20 cellular contexts compared by ENCODE assay signal in genomic region chr19:12180377-12180776, GRCh38. TPM values are rescaled to one million over a fixed set of nuclear protein-coding genes. Genes with fewer than 3 reads are reported as not detected.
DNase-seq lines count a peak whose midpoint lies in the region; ATAC-seq, FAIRE-seq and TF ChIP-seq lines count a peak whose summit lies in the region.
"Had no signal": no experiment of that assay in that cellular context is flagged by ENCODE, and none has a peak within 500 bp of the region (broad histone marks: within the 10 kb centered on the region; RNA-seq: fewer than 3 reads in every experiment).

No MANE protein-coding gene starts in this region.

- FAIRE-seq in HepG2 (lab: Jason Lieb, UNC): no peak
- FAIRE-seq: A204.1, GM12891, GM19239 had no signal

- no peaks in the 10 kb centered on the region for H3K27me3 Mint-ChIP-seq in immature natural killer cell (ENCODE audit: low read depth in 3 of 3)

- no peak for TF ChIP-seq EP300 in HepG2 (IDR thresholded peaks at IDR 0.05; ENCODE audit: low read depth in 2 of 2, low read length in 2 of 2)
- no peak for TF ChIP-seq EP300 in HepG2 (CRISPR knock-in tag; IDR thresholded peaks at IDR 0.05; ENCODE audit: borderline replicate concordance)

- peak overlapping the region; percentile 70 to 81 (median 72) for H3K4me3 Mint-ChIP-seq in immature natural killer cell
- H3K4me3 Mint-ChIP-seq: CD8-positive, alpha-beta T cell had no signal

- peaks cover 29 to 44% (median 30%) of the 10 kb centered on the region in 3 donors for H3K36me3 Mint-ChIP-seq in immature natural killer cell

- peaks cover 0 to 28% (median 16%) of the 10 kb centered on the region in 4 donors for H3K36me3 ChIP-seq in liver (ENCODE audit: control insufficient read depth in 4 of 4, insufficient read depth in 3 of 4, low read depth in 1 of 4, low read length in 3 of 4)
- H3K36me3 ChIP-seq in HepG2 (replicated peaks in 1 of 2; ENCODE audit: control insufficient read depth in 1 of 2, insufficient read depth in 2 of 2, low read length in 2 of 2): peaks cover 0 to 3% of the 10 kb centered on the region in 2 experiments; a peak in 2 of 5 replicates
- H3K36me3 ChIP-seq in Panc1 (ENCODE audit: control insufficient read depth, insufficient read depth, low read length): no peaks in the 10 kb centered on the region
- H3K36me3 ChIP-seq: HAP-1 had no signal

- in situ Hi-C loops in HepG2 (cut with HindIII; ENCODE audit: extremely low pct_ligation_motif_present, low pct_unique_long_range_greater_than_20kb) (no loop called here), Panc1 (cut with HindIII; ENCODE audit: low pct_unique_long_range_greater_than_20kb, low sequenced_read_pairs) (no loop called here)

- H3K4me1 Mint-ChIP-seq in immature natural killer cell: peaks cover 63 to 83% of the 10 kb centered on the region in 2 donors

- POLR2A ChIA-PET in HepG2 (lab: Yijun Ruan, JAX): no interaction called here
- POLR2A ChIA-PET in Panc1 (lab: Charles Lee): interaction anchor here (0.7 kb wide), 1 partner anchor 508 kb away, joined by 4 read pairs; the partner anchor contains the start of gene GNG14

- H3K27ac ChIP-seq in liver (ENCODE audit: low read depth in 1 of 2, low read length in 2 of 2) (no peak overlapping the region), HepG2 (ENCODE audit: extremely low read length, insufficient read depth, low read length) (no peak overlapping the region), Panc1 (ENCODE audit: low read length) (no peak overlapping the region)
- H3K27ac ChIP-seq: GM23248, HL-60 had no signal

- no peak for TF ChIP-seq CTCF in liver (IDR thresholded peaks at IDR 0.05; ENCODE audit: low read depth, low read length, missing input control)
- TF ChIP-seq CTCF in HepG2 (CRISPR knock-in tag; IDR thresholded peaks at IDR 0.05): no peak
- TF ChIP-seq CTCF in Panc1 (IDR thresholded peaks at IDR 0.05): no peak

- intact Hi-C loops in HepG2 (cut with micrococcal nuclease; ENCODE audit: unreplicated experiment): no loop called here
- intact Hi-C loops in Panc1 (cut with micrococcal nuclease; ENCODE audit: unreplicated experiment): no loop called here

- DNase-seq in HepG2 (ENCODE audit: low spot score): no peak
- no peak for DNase-seq in Panc1 (ENCODE audit: low read depth, low spot score)
- DNase-seq in immature natural killer cell: peak; percentile 26 to 49 (median 44)
- DNase-seq in activated CD4-positive, alpha-beta T cell treated with anti-CD3 and anti-CD28 coated beads, Interleukin-2, amount 50 U/mL, for 4 hours: no peak
- no peak for DNase-seq in SW480 (ENCODE audit: low spot score)
- no peak for DNase-seq in DMS79 treated with DMSO at 0.1 percent for 48 hours (lab: John Stamatoyannopoulos, UW)
- DNase-seq: ACHN; Calu3; CD8-positive, alpha-beta T cell; DND-41; EL; GM23248; IMR-90 had no signal

- H3K4me1 ChIP-seq in liver (ENCODE audit: control insufficient read depth in 4 of 4, insufficient read depth in 4 of 4, low read length in 3 of 4): no peaks in the 10 kb centered on the region
- peaks cover 10% of the 10 kb centered on the region for H3K4me1 ChIP-seq in HepG2 (ENCODE audit: insufficient read depth, low read length)
- no peaks in the 10 kb centered on the region for H3K4me1 ChIP-seq in Panc1 (ENCODE audit: control insufficient read depth, insufficient read depth, low read length)
- H3K4me1 ChIP-seq: HAP-1 had no signal

- H3K4me3 ChIP-seq in liver (ENCODE audit: low read depth in 1 of 3, low read length in 3 of 3) (peak overlapping the region in 2 of 3 donors; percentile 15 to 47), HepG2 (replicated peaks in 1 of 3; ENCODE audit: insufficient read depth in 1 of 3, low read depth in 2 of 3, low read length in 3 of 3) (no peak overlapping the region), Panc1 (ENCODE audit: low read depth in 2 of 2, low read length in 2 of 2) (no peak overlapping the region)
- H3K4me3 ChIP-seq: GM23248, HAP-1, K562 had no signal

- TF ChIP-seq POLR2A in HepG2 (IDR thresholded peaks at IDR 0.05; ENCODE audit: insufficient read depth in 1 of 2, low read depth in 2 of 2, low read length in 2 of 2): no peak

- no peaks in the 10 kb centered on the region for H4K20me1 ChIP-seq in HepG2 (ENCODE audit: insufficient read depth, low read length)

- H3K9ac ChIP-seq in liver (ENCODE audit: low read depth in 1 of 2, low read length in 2 of 2) (no peak overlapping the region), HepG2 (ENCODE audit: insufficient read depth, low read depth, low read length) (no peak overlapping the region)
- H3K9ac ChIP-seq: GM23248 had no signal

- peaks cover 26 to 55% (median 38%) of the 10 kb centered on the region in 4 donors for H3K9me3 ChIP-seq in liver (ENCODE audit: control insufficient read depth in 4 of 4, low read length in 3 of 4)
- peaks cover 10% of the 10 kb centered on the region; the same call in 1 of the 2 replicates for H3K9me3 ChIP-seq in HepG2 (ENCODE audit: low read length)
- peaks cover 22% of the 10 kb centered on the region; the same call in 1 of the 2 replicates for H3K9me3 ChIP-seq in Panc1 (ENCODE audit: control insufficient read depth, insufficient read depth, low read depth, low read length)

- H3K4me2 ChIP-seq in HepG2 (ENCODE audit: low read depth, low read length): no peak overlapping the region

- H2AFZ ChIP-seq in HepG2 (ENCODE audit: low read length): no peak overlapping the region
- H2AFZ ChIP-seq: GM23248 had no signal

- no peak for ATAC-seq in HepG2
- no peak for ATAC-seq in Panc1
- ATAC-seq: CD8-positive, alpha-beta T cell; K562 had no signal

- H3K27ac Mint-ChIP-seq in immature natural killer cell: peak overlapping the region; percentile 61 to 90 (median 82)
- H3K27ac Mint-ChIP-seq: CD8-positive, alpha-beta T cell had no signal

- CTCF ChIA-PET in HepG2 (lab: Yijun Ruan, JAX; ENCODE audit: low intra/inter-chr PET ratio, low total read pairs) (no interaction called here), Panc1 (lab: Charles Lee) (interaction anchor here (0.6 kb wide), 1 partner anchor 16 kb away, joined by 3 read pairs; no protein-coding TSS in a partner anchor)

- H3K27me3 ChIP-seq in liver (ENCODE audit: control insufficient read depth in 4 of 4, insufficient read depth in 4 of 4, low read length in 3 of 4): no peaks in the 10 kb centered on the region
- H3K27me3 ChIP-seq in HepG2 (ENCODE audit: control insufficient read depth in 1 of 2, insufficient read depth in 2 of 2, low read length in 2 of 2): no peaks in the 10 kb centered on the region
- no peaks in the 10 kb centered on the region for H3K27me3 ChIP-seq in Panc1 (ENCODE audit: control insufficient read depth, insufficient read depth, low read length)

- H3K79me2 ChIP-seq in HepG2 (ENCODE audit: insufficient read depth, low read length): peaks cover 21% of the 10 kb centered on the region

- no TSS peak for BruUV-seq in HepG2 (replicated peaks; lab: Mats Ljungman, UMichigan)
- TSS peak; percentile 21 for BruUV-seq in Panc1 (replicated peaks; lab: Mats Ljungman, UMichigan)

- TF ChIP-seq RAD21 in liver (IDR thresholded peaks at IDR 0.05): no peak
- TF ChIP-seq RAD21 in HepG2 (CRISPR knock-in tag; IDR thresholded peaks at IDR 0.05): no peak

- 95% methylated on average over 3 of the region's 3 CpGs for WGBS in liver
- WGBS in HepG2 (ENCODE audit: low lambda C conversion rate): 97% methylated on average over 3 of the region's 3 CpGs

- H3K9me3 Mint-ChIP-seq in immature natural killer cell: peaks cover 0 to 31% (median 6%) of the 10 kb centered on the region in 6 donors

RNA-seq across cellular contexts. Expression of gene ZNF136, which starts 17.5 kb away (rescaled TPM):
- total RNA-seq in liver (1 to 10 TPM; 4.5 to 5.8 TPM), HepG2 (2016; rRNA removed; fragmentation: Illumina TruSeq; extraction: Trizol) (10.2 and 16.6 TPM in 2 replicates), Panc1 (2021; ENCODE audit: unreplicated experiment) (4.6 TPM)
- polyA plus RNA-seq in liver (1 to 10 TPM in 1 of 2 donors, under 1 TPM in 1; 0.92 to 2.1 TPM), HepG2 (2011; rRNA removed) (1.8 and 2.5 TPM in 2 replicates), immature natural killer cell (10 to 100 TPM; 15.1 to 20.1 (median 18.6) TPM)
- 0.91 and 1.9 TPM in 2 replicates for total RNA-seq in HepG2 (2016; cell fraction: cytosol; rRNA removed; fragmentation: Illumina TruSeq; extraction: Trizol; ENCODE audit: low read depth)
- total RNA-seq in HepG2 (2016; cell fraction: insoluble cytoplasmic fraction; rRNA removed; fragmentation: Illumina TruSeq; extraction: Trizol): 9.2 and 18.5 TPM in 2 replicates
- total RNA-seq in HepG2 (2016; cell fraction: membrane; rRNA removed; fragmentation: Illumina TruSeq; extraction: Trizol): 4.5 and 5.0 TPM in 2 replicates
- total RNA-seq in HepG2 (2016; cell fraction: nucleus; rRNA removed; fragmentation: Illumina TruSeq; extraction: Trizol): 8.1 and 11.9 TPM in 2 replicates
- polyA plus RNA-seq in HepG2 (2011; cell fraction: cytosol; rRNA removed): 0.97 and 1.4 TPM in 2 replicates
- 1.2 and 1.5 TPM in 2 replicates for polyA plus RNA-seq in HepG2 (2011; cell fraction: nucleus; rRNA removed)
- 2.4 and 4.4 TPM in 2 replicates for polyA plus RNA-seq in HepG2 (2012)
- 0.11 and 0.18 TPM in 2 replicates for polyA plus RNA-seq in HepG2 (2016; cell fraction: cytosol; fragmentation: Illumina TruSeq; extraction: Trizol; ENCODE audit: low read depth)
- polyA plus RNA-seq in HepG2 (2016; cell fraction: insoluble cytoplasmic fraction; fragmentation: Illumina TruSeq; extraction: Trizol; ENCODE audit: low read depth): 6.4 and 8.7 TPM in 2 replicates
- polyA plus RNA-seq in HepG2 (2016; cell fraction: membrane; fragmentation: Illumina TruSeq; extraction: Trizol; ENCODE audit: low read depth): 0.77 and 0.81 TPM in 2 replicates
- 7.5 and 9.6 TPM in 2 replicates for polyA plus RNA-seq in HepG2 (2016; cell fraction: nucleus; fragmentation: Illumina TruSeq; extraction: Trizol; ENCODE audit: insufficient read depth, low read depth)
- 1.7 and 2.6 TPM in 2 replicates for polyA minus RNA-seq in HepG2 (2011; rRNA and poly(A)+ RNA removed; ENCODE audit: low replicate concordance)
- 4.0 and 4.6 TPM in 2 replicates for polyA minus RNA-seq in HepG2 (2011; cell fraction: cytosol; rRNA and poly(A)+ RNA removed)
- 12.9 and 13.3 TPM in 2 replicates for polyA minus RNA-seq in HepG2 (2011; cell fraction: nucleus; rRNA and poly(A)+ RNA removed)
- 4.2 TPM for polyA plus RNA-seq in Panc1 (2012; ENCODE audit: insufficient read length)

RNA-seq across cellular contexts. Expression of gene ZNF625, which starts 23.8 kb away (rescaled TPM):
- 1 to 10 TPM; 2.5 to 3.8 TPM for total RNA-seq in liver
- under 1 TPM in 1 of 2 donors, not detected in 1; 0.20 TPM for polyA plus RNA-seq in liver
- 12.2 and 17.7 TPM in 2 replicates for total RNA-seq in HepG2 (2016; rRNA removed; fragmentation: Illumina TruSeq; extraction: Trizol)
- total RNA-seq in HepG2 (2016; cell fraction: cytosol; rRNA removed; fragmentation: Illumina TruSeq; extraction: Trizol; ENCODE audit: low read depth): 4.0 and 5.6 TPM in 2 replicates
- total RNA-seq in HepG2 (2016; cell fraction: insoluble cytoplasmic fraction; rRNA removed; fragmentation: Illumina TruSeq; extraction: Trizol): 12.8 and 16.1 TPM in 2 replicates
- 8.5 and 10.2 TPM in 2 replicates for total RNA-seq in HepG2 (2016; cell fraction: membrane; rRNA removed; fragmentation: Illumina TruSeq; extraction: Trizol)
- total RNA-seq in HepG2 (2016; cell fraction: nucleus; rRNA removed; fragmentation: Illumina TruSeq; extraction: Trizol): 11.3 and 11.7 TPM in 2 replicates
- polyA plus RNA-seq in HepG2 (2011; rRNA removed): 1.7 and 1.8 TPM in 2 replicates
- 0.75 and 1.1 TPM in 2 replicates for polyA plus RNA-seq in HepG2 (2011; cell fraction: cytosol; rRNA removed)
- polyA plus RNA-seq in HepG2 (2011; cell fraction: nucleus; rRNA removed): 0.80 and 1.6 TPM in 2 replicates
- polyA plus RNA-seq in HepG2 (2012): 0.97 and 2.8 TPM in 2 replicates
- 0.83 and 0.84 TPM in 2 replicates for polyA plus RNA-seq in HepG2 (2016; cell fraction: cytosol; fragmentation: Illumina TruSeq; extraction: Trizol; ENCODE audit: low read depth)
- 4.9 and 5.1 TPM in 2 replicates for polyA plus RNA-seq in HepG2 (2016; cell fraction: insoluble cytoplasmic fraction; fragmentation: Illumina TruSeq; extraction: Trizol; ENCODE audit: low read depth)
- polyA plus RNA-seq in HepG2 (2016; cell fraction: membrane; fragmentation: Illumina TruSeq; extraction: Trizol; ENCODE audit: low read depth): 0.44 and 2.1 TPM in 2 replicates
- 6.4 and 8.2 TPM in 2 replicates for polyA plus RNA-seq in HepG2 (2016; cell fraction: nucleus; fragmentation: Illumina TruSeq; extraction: Trizol; ENCODE audit: insufficient read depth, low read depth)
- 2.5 TPM in 1 of 2 replicates, not detected in the other for polyA minus RNA-seq in HepG2 (2011; rRNA and poly(A)+ RNA removed; ENCODE audit: low replicate concordance)
- 4.0 and 5.1 TPM in 2 replicates for polyA minus RNA-seq in HepG2 (2011; cell fraction: cytosol; rRNA and poly(A)+ RNA removed)
- polyA minus RNA-seq in HepG2 (2011; cell fraction: nucleus; rRNA and poly(A)+ RNA removed): 6.4 and 11.6 TPM in 2 replicates
- total RNA-seq in Panc1 (2021; ENCODE audit: unreplicated experiment): 7.9 TPM
- 1.0 TPM for polyA plus RNA-seq in Panc1 (2012; ENCODE audit: insufficient read length)
- 1 to 10 TPM in 1 of 3 donors, under 1 TPM in 1, not detected in 1; 0.51 to 3.6 TPM for polyA plus RNA-seq in immature natural killer cell
- total RNA-seq: Calu3 had no signal
- polyA plus RNA-seq: K562 had no signal

RNA-seq across cellular contexts. Expression of gene ZNF20, which starts 40.2 kb away (rescaled TPM):
- 1 to 10 TPM; 1.2 to 1.8 TPM for total RNA-seq in liver
- polyA plus RNA-seq in liver: 1 to 10 TPM in 1 of 2 donors, under 1 TPM in 1; 0.13 to 1.0 TPM
- total RNA-seq in HepG2 (2016; rRNA removed; fragmentation: Illumina TruSeq; extraction: Trizol): 8.0 and 9.7 TPM in 2 replicates
- 2.7 and 3.1 TPM in 2 replicates for total RNA-seq in HepG2 (2016; cell fraction: cytosol; rRNA removed; fragmentation: Illumina TruSeq; extraction: Trizol; ENCODE audit: low read depth)
- total RNA-seq in HepG2 (2016; cell fraction: insoluble cytoplasmic fraction; rRNA removed; fragmentation: Illumina TruSeq; extraction: Trizol): 5.1 and 6.9 TPM in 2 replicates
- total RNA-seq in HepG2 (2016; cell fraction: membrane; rRNA removed; fragmentation: Illumina TruSeq; extraction: Trizol): 3.9 and 4.1 TPM in 2 replicates
- 8.4 and 11.2 TPM in 2 replicates for total RNA-seq in HepG2 (2016; cell fraction: nucleus; rRNA removed; fragmentation: Illumina TruSeq; extraction: Trizol)
- 1.6 and 2.1 TPM in 2 replicates for polyA plus RNA-seq in HepG2 (2011; rRNA removed)
- polyA plus RNA-seq in HepG2 (2011; cell fraction: cytosol; rRNA removed): 0.81 and 1.1 TPM in 2 replicates
- 1.2 and 2.1 TPM in 2 replicates for polyA plus RNA-seq in HepG2 (2011; cell fraction: nucleus; rRNA removed)
- polyA plus RNA-seq in HepG2 (2012): 0.87 and 2.7 TPM in 2 replicates
- polyA plus RNA-seq in HepG2 (2016; cell fraction: cytosol; fragmentation: Illumina TruSeq; extraction: Trizol; ENCODE audit: low read depth): 1.1 and 1.2 TPM in 2 replicates
- 3.1 and 3.2 TPM in 2 replicates for polyA plus RNA-seq in HepG2 (2016; cell fraction: insoluble cytoplasmic fraction; fragmentation: Illumina TruSeq; extraction: Trizol; ENCODE audit: low read depth)
- 0.98 and 1.8 TPM in 2 replicates for polyA plus RNA-seq in HepG2 (2016; cell fraction: membrane; fragmentation: Illumina TruSeq; extraction: Trizol; ENCODE audit: low read depth)
- polyA plus RNA-seq in HepG2 (2016; cell fraction: nucleus; fragmentation: Illumina TruSeq; extraction: Trizol; ENCODE audit: insufficient read depth, low read depth): 1.9 and 6.8 TPM in 2 replicates
- polyA minus RNA-seq in HepG2 (2011; rRNA and poly(A)+ RNA removed; ENCODE audit: low replicate concordance): 0.44 and 2.9 TPM in 2 replicates
- polyA minus RNA-seq in HepG2 (2011; cell fraction: cytosol; rRNA and poly(A)+ RNA removed): 3.0 and 3.2 TPM in 2 replicates
- 5.0 and 6.2 TPM in 2 replicates for polyA minus RNA-seq in HepG2 (2011; cell fraction: nucleus; rRNA and poly(A)+ RNA removed)
- total RNA-seq in Panc1 (2021; ENCODE audit: unreplicated experiment): 4.9 TPM
- 1.8 TPM for polyA plus RNA-seq in Panc1 (2012; ENCODE audit: insufficient read length)
- 1 to 10 TPM; 2.2 to 4.1 (median 2.4) TPM for polyA plus RNA-seq in immature natural killer cell

Comparison
In these comparisons a context has a peak if more than half of its experiments do, and no peak if none do; other contexts are left out.
1. H3K4me3 ChIP-seq: peak in liver (2 of 3); none in HepG2 (0 of 3) and Panc1 (0 of 2).
2. DNase-seq: peak in immature natural killer cell (3 of 3); none in HepG2 (single experiment), Panc1 (single experiment), activated CD4-positive, alpha-beta T cell treated with anti-CD3 and anti-CD28 coated beads, Interleukin-2, amount 50 U/mL, for 4 hours (0 of 2), SW480 (single experiment) and DMS79 treated with DMSO at 0.1 percent for 48 hours (single experiment).